ENCODE assay signal across 25 cellular contexts in the genomic region with DNA sequence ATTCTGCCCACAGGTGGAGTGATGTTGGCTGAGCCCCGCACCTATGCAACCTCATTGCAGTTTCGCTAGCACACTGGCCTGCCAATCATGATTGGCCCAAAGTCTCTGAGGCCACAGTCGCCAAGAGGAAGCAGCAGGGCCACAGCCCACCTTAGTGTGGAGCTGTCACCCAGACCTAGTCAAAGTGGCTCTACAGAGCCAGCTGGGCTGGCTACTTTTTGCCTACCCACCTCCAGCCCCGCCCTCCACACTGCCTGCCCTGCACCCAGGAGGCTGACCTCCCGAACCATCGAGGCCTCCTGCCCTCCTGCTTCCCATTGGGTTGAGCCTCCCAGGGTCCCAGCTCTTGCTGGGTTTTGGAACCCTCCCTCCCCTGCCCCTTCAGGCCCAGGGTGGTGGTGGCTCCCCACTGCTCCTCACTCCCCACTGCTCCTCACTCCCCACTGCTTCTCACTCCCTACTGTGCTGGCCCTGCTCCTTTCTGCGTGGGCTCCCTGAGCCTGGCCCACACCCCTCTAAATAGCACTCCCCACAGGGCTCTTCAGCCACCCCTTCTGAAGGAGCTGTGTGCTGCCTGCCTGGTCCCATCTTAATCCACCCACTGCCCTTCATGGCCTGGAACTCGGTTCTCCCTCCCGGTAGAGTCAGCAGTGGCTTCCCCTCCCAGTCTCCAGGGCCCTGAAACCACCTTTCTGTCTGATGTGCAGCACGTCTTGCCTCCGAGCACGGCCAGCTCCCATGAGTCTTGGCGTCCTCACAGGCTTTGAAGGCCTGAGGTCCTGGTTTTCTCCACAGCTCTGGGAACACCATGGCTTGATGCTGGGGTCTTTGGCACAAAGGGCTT.
DNase-seq lines count a peak whose midpoint lies in the region; ATAC-seq, FAIRE-seq and TF ChIP-seq lines count a peak whose summit lies in the region.
"Had no signal": no experiment of that assay in that cellular context is flagged by ENCODE, and none has a peak within 500 bp of the region (broad histone marks: within the 10 kb centered on the region; RNA-seq: fewer than 3 reads in every experiment).

No MANE protein-coding gene starts in this region.

- H3K4me3 Mint-ChIP-seq in nephron progenitor cell = no peak overlapping the region
- H3K4me3 Mint-ChIP-seq: CD4-positive, CD25-positive, alpha-beta regulatory T cell; H9; HFFc6 had no signal

- peaks cover 27% of the 10 kb centered on the region for H3K4me1 Mint-ChIP-seq in nephron progenitor cell
- H3K4me1 Mint-ChIP-seq: CD4-positive, CD25-positive, alpha-beta regulatory T cell had no signal

- POLR2A ChIA-PET in HEK293 (lab: Yijun Ruan, JAX) = no interaction called here

- DNase-seq in bronchial epithelial cell (ENCODE audit: low read depth) = no peak
- no peak for DNase-seq in nephron progenitor cell
- peak; percentile 66 for DNase-seq in posterior vena cava (ENCODE audit: low spot score)
- no peak for DNase-seq in activated CD8-positive, alpha-beta memory T cell treated with anti-CD3 and anti-CD28 coated beads, Interleukin-2, amount 50 U/mL, for 4 hours
- no peak for DNase-seq in stimulated activated naive CD4-positive, alpha-beta T cell treated with Interleukin-2 at 50 U/mL for 16 hours (lab: John Stamatoyannopoulos, UW)
- DNase-seq: CD4-positive, CD25-positive, alpha-beta regulatory T cell; DMS153; DND-41; GM23248; H9; HFFc6; KBM-7; MV-4-11; NCI-H1105 treated with DMSO at 0.1 percent for 48 hours; NCI-H2029; NCI-H446; NCI-H524 treated with DMSO at 0.1 percent for 48 hours; NCI-H774; PC-3; SJCRH30 had no signal

- CTCF ChIA-PET in HEK293 (lab: Yijun Ruan, JAX) = interaction anchor here (1.3 kb wide), 1 partner anchor 133 kb away, joined by 5 read pairs; no protein-coding TSS in a partner anchor

- no peaks in the 10 kb centered on the region for H3K9me3 Mint-ChIP-seq in nephron progenitor cell
- H3K9me3 Mint-ChIP-seq: CD4-positive, CD25-positive, alpha-beta regulatory T cell; H9; HFFc6 had no signal

- TF ChIP-seq CTCF in HEK293 (tag by site-specific recombination; IDR thresholded peaks at IDR 0.05) (no peak), bronchial epithelial cell (IDR thresholded peaks at IDR 0.05; ENCODE audit: insufficient read depth, low read length, severe bottlenecking) (no peak), nephron progenitor cell (IDR thresholded peaks at IDR 0.05) (no peak)

- no peaks in the 10 kb centered on the region for H3K36me3 Mint-ChIP-seq in nephron progenitor cell (ENCODE audit: low read depth)
- H3K36me3 Mint-ChIP-seq: CD4-positive, CD25-positive, alpha-beta regulatory T cell had no signal

- no peak overlapping the region for H3K4me3 ChIP-seq in HEK293 (ENCODE audit: low read depth, low read length)
- H3K4me3 ChIP-seq in bronchial epithelial cell (ENCODE audit: low read depth, low read length) = no peak overlapping the region
- H3K4me3 ChIP-seq: BLaER1, GM23248, SJCRH30 had no signal

- H3K9me3 ChIP-seq in HEK293 (ENCODE audit: control insufficient read depth, insufficient read depth, low read depth, low read length) = no peaks in the 10 kb centered on the region
- H3K9me3 ChIP-seq: BLaER1, SJCRH30 had no signal

- H3K4me1 ChIP-seq in HEK293 (ENCODE audit: control insufficient read depth, insufficient read depth, low read length) = no peaks in the 10 kb centered on the region
- H3K4me1 ChIP-seq: SJCRH30 had no signal

- peaks cover 3% of the 10 kb centered on the region for H3K27me3 ChIP-seq in bronchial epithelial cell (ENCODE audit: control insufficient read depth, insufficient read depth, low read length)
- H3K27me3 ChIP-seq: BLaER1 had no signal

- H3K27me3 Mint-ChIP-seq in nephron progenitor cell (ENCODE audit: low read depth, poor library complexity) = peaks cover 21% of the 10 kb centered on the region

- no peaks in the 10 kb centered on the region for H3K36me3 ChIP-seq in HEK293 (ENCODE audit: control insufficient read depth in 2 of 2, insufficient read depth in 1 of 2, low read length in 2 of 2)
- no peaks in the 10 kb centered on the region for H3K36me3 ChIP-seq in bronchial epithelial cell (ENCODE audit: control insufficient read depth, insufficient read depth, low read length)
- H3K36me3 ChIP-seq: BLaER1, SJCRH30 had no signal

- H3K27ac Mint-ChIP-seq in nephron progenitor cell = peak overlapping the region; percentile 92
- H3K27ac Mint-ChIP-seq: CD4-positive, CD25-positive, alpha-beta regulatory T cell; H9; HFFc6 had no signal

- H3K27ac ChIP-seq in HEK293 (ENCODE audit: extremely low read depth, low read depth, low read length) = no peak overlapping the region
- H3K27ac ChIP-seq: BLaER1, GM23248, SJCRH30 had no signal

- intact Hi-C loops in posterior vena cava (cut with DNase I) = no loop called here

- peak; percentile 58 for FAIRE-seq in bronchial epithelial cell (lab: Jason Lieb, UNC)
- FAIRE-seq: GM12892 had no signal

- ATAC-seq in GM21737 (IDR thresholded peaks at IDR 0.05; ENCODE audit: unreplicated experiment) = no peak
- ATAC-seq: PC-3, Right ventricle myocardium inferior had no signal

TF ChIP-seq in HEK293, 187 proteins besides CTCF, POLR2A, EP300 and RAD21:
- TF ChIP-seq ZFHX2 (tag by site-specific recombination; conservative IDR thresholded peaks at IDR 0.05) (peak; percentile 49), EGR2 (tag by site-specific recombination; IDR thresholded peaks at IDR 0.05; ENCODE audit: low read depth) (peak; percentile 36; the same call in 1 of the 2 replicates), ZNF776 (tag by site-specific recombination; IDR thresholded peaks at IDR 0.05; ENCODE audit: borderline replicate concordance) (no peak), GLIS1 (tag by site-specific recombination; IDR thresholded peaks at IDR 0.05) (0 out of 2 replicates have a peak, but pooled peaks have one; percentile 21), ZIC2 (tag by site-specific recombination; IDR thresholded peaks at IDR 0.05) (peak; percentile 99)
- TF ChIP-seq, protein P1, sequence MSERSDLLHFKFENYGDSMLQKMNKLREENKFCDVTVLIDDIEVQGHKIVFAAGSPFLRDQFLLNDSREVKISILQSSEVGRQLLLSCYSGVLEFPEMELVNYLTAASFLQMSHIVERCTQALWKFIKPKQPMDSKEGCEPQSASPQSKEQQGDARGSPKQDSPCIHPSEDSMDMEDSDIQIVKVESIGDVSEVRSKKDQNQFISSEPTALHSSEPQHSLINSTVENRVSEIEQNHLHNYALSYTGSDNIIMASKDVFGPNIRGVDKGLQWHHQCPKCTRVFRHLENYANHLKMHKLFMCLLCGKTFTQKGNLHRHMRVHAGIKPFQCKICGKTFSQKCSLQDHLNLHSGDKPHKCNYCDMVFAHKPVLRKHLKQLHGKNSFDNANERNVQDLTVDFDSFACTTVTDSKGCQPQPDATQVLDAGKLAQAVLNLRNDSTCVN (tag by site-specific recombination; optimal IDR thresholded peaks at IDR 0.05) = no peak
